Comparison of ENCODE assay signal across 11 cellular contexts in the genomic region with DNA sequence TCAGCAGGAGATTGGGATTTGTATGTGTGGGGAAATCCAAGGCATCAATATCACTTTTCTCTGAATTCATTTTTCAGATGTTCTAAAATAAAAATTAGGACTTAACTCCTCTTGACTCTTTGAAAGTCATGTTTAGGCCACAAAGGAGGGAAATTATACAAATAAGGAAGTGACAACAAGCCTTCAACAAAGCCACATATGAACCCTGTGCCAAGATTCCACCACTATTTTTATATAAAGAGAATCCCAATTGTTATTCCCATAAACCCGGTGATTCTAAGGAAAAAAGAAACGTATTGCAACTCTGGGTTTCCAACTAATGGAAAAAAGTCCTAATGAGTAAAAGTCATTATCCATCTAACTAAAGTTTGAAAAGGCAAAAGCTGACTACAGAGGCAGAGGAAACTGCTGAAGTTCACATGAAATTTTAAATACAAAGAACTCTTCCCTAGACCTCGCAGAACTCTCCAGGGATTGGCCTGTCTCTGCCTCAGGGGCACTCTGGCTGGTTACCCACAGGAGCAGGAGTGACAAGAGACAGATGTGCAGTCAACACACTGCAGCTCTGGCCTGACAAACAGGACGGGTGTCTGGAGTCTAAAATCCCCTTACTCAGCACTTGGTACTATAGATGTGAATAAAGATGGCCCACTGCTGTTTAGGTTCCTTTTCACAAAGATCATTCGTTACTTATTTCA. TPM values are rescaled to one million over a fixed set of nuclear protein-coding genes. Genes with fewer than 3 reads are reported as not detected.
DNase-seq lines count a peak whose midpoint lies in the region; ATAC-seq and TF ChIP-seq lines count a peak whose summit lies in the region.
"Had no signal": no experiment of that assay in that cellular context is flagged by ENCODE, and none has a peak within 500 bp of the region (broad histone marks: within the 10 kb centered on the region; RNA-seq: fewer than 3 reads in every experiment).

No MANE protein-coding gene starts in this region.

- no peaks in the 10 kb centered on the region for H3K9me3 ChIP-seq in liver (ENCODE audit: control insufficient read depth in 4 of 4, low read length in 3 of 4)
- H3K9me3 ChIP-seq in tibial nerve, result no peaks in the 10 kb centered on the region

- 78% methylated on average over 5 of the region's 5 CpGs for whole genome bisulfite sequencing in liver
- 47 to 53% methylated on average over 5 of the region's 5 CpGs for WGBS in tibial nerve, 2 donors

- no peak for ATAC-seq in activated naive CD4-positive, alpha-beta T cell treated with anti-CD3 and anti-CD28 coated beads, Interleukin-2, amount 50 U/mL, for 72 hours
- ATAC-seq in activated T-helper 17 cell treated with anti-CD3 and anti-CD28 coated beads, Interleukin-2, amount 50 U/mL, for 72 hours (replicated peaks), result no peak

- H3K9me3 Mint-ChIP-seq in activated naive CD4-positive, alpha-beta T cell treated with anti-CD3 and anti-CD28 coated beads for 36 hours, result no peaks in the 10 kb centered on the region
- H3K9me3 Mint-ChIP-seq in activated naive CD4-positive, alpha-beta T cell treated with anti-CD3 and anti-CD28 coated beads, Interleukin-2, amount 50 U/mL, for 72 hours, result no peaks in the 10 kb centered on the region
- no peaks in the 10 kb centered on the region for H3K9me3 Mint-ChIP-seq in activated T-helper 17 cell treated with anti-CD3 and anti-CD28 coated beads, Interleukin-2, amount 50 U/mL, for 72 hours

- no peak overlapping the region for H3K4me3 ChIP-seq in liver (ENCODE audit: low read depth in 1 of 3, low read length in 3 of 3)
- H3K4me3 ChIP-seq in tibial nerve, result no peak overlapping the region

- H3K27ac ChIP-seq in liver (ENCODE audit: low read depth in 1 of 2, low read length in 2 of 2), result peak overlapping the region; percentile 64 to 72
- peak overlapping the region in 3 of 4 donors; percentile 21 to 69 (median 46) for H3K27ac ChIP-seq in tibial nerve

- H3K4me3 Mint-ChIP-seq in activated naive CD4-positive, alpha-beta T cell treated with anti-CD3 and anti-CD28 coated beads for 36 hours, result no peak overlapping the region
- H3K4me3 Mint-ChIP-seq in activated T-helper 17 cell treated with anti-CD3 and anti-CD28 coated beads, Interleukin-2, amount 50 U/mL, for 72 hours, result peak overlapping the region; percentile 76
- H3K4me3 Mint-ChIP-seq: B cell had no signal

- intact Hi-C loops in activated naive CD4-positive, alpha-beta T cell treated with anti-CD3 and anti-CD28 coated beads for 36 hours (cut with micrococcal nuclease), result loop anchor here (1.0 kb wide), 3 partner anchors 11 to 71 kb away; partner anchors contain the start of genes NPC1 and RMC1

- no peak for TF ChIP-seq POLR2A in tibial nerve (IDR thresholded peaks at IDR 0.05)

- H3K27me3 ChIP-seq in liver (ENCODE audit: control insufficient read depth in 4 of 4, insufficient read depth in 4 of 4, low read length in 3 of 4) (no peaks in the 10 kb centered on the region), tibial nerve (no peaks in the 10 kb centered on the region)

- H3K27me3 Mint-ChIP-seq in activated naive CD4-positive, alpha-beta T cell treated with anti-CD3 and anti-CD28 coated beads for 36 hours (ENCODE audit: low read depth), result no peaks in the 10 kb centered on the region
- no peaks in the 10 kb centered on the region for H3K27me3 Mint-ChIP-seq in activated T-helper 17 cell treated with anti-CD3 and anti-CD28 coated beads, Interleukin-2, amount 50 U/mL, for 72 hours
- H3K27me3 Mint-ChIP-seq: B cell had no signal

- no peak for DNase-seq in activated naive CD4-positive, alpha-beta T cell treated with anti-CD3 and anti-CD28 coated beads for 36 hours
- no peak for DNase-seq in activated naive CD4-positive, alpha-beta T cell treated with anti-CD3 and anti-CD28 coated beads, Interleukin-2, amount 50 U/mL, for 72 hours (ENCODE audit: low spot score in 2 of 2)
- DNase-seq in tibial nerve (ENCODE audit: low spot score in 2 of 2) (no peak), DMS 273 treated with DMSO at 0.1 percent for 48 hours (lab: John Stamatoyannopoulos, UW) (no peak), medulla oblongata (ENCODE audit: extremely low spot score) (no peak), GM10266 (ENCODE audit: extremely low spot score) (no peak)
- DNase-seq: NCI-H1048, SIG-M5 had no signal

- TF ChIP-seq CTCF in liver (IDR thresholded peaks at IDR 0.05; ENCODE audit: low read depth, low read length, missing input control) (no peak), tibial nerve (IDR thresholded peaks at IDR 0.05) (no peak), GM10266 (IDR thresholded peaks at IDR 0.05; ENCODE audit: control insufficient read depth, insufficient read depth, low read depth, missing control alignments) (no peak)

- H3K36me3 ChIP-seq in liver (ENCODE audit: control insufficient read depth in 4 of 4, insufficient read depth in 3 of 4, low read depth in 1 of 4, low read length in 3 of 4), result peaks cover 2 to 8% (median 2%) of the 10 kb centered on the region in 4 donors
- H3K36me3 ChIP-seq in tibial nerve, result peaks cover 2 to 51% (median 10%) of the 10 kb centered on the region in 3 donors

- peaks cover 24% of the 10 kb centered on the region for H3K36me3 Mint-ChIP-seq in activated naive CD4-positive, alpha-beta T cell treated with anti-CD3 and anti-CD28 coated beads for 36 hours (ENCODE audit: low read depth)
- peaks cover 0 to 11% of the 10 kb centered on the region in 2 donors for H3K36me3 Mint-ChIP-seq in activated naive CD4-positive, alpha-beta T cell treated with anti-CD3 and anti-CD28 coated beads, Interleukin-2, amount 50 U/mL, for 72 hours
- H3K36me3 Mint-ChIP-seq in activated T-helper 17 cell treated with anti-CD3 and anti-CD28 coated beads, Interleukin-2, amount 50 U/mL, for 72 hours (ENCODE audit: low read depth), result peaks cover 61% of the 10 kb centered on the region

- TF ChIP-seq EP300 in tibial nerve (IDR thresholded peaks at IDR 0.05), result no peak

- peaks cover 37% of the 10 kb centered on the region for H3K4me1 Mint-ChIP-seq in activated naive CD4-positive, alpha-beta T cell treated with anti-CD3 and anti-CD28 coated beads for 36 hours (ENCODE audit: low read depth)
- peaks cover 35% of the 10 kb centered on the region for H3K4me1 Mint-ChIP-seq in activated T-helper 17 cell treated with anti-CD3 and anti-CD28 coated beads, Interleukin-2, amount 50 U/mL, for 72 hours

- peaks cover 2 to 28% (median 16%) of the 10 kb centered on the region in 4 donors for H3K4me1 ChIP-seq in liver (ENCODE audit: control insufficient read depth in 4 of 4, insufficient read depth in 4 of 4, low read length in 3 of 4)
- peaks cover 0 to 33% (median 16%) of the 10 kb centered on the region in 4 donors for H3K4me1 ChIP-seq in tibial nerve

- H3K27ac Mint-ChIP-seq in activated naive CD4-positive, alpha-beta T cell treated with anti-CD3 and anti-CD28 coated beads for 36 hours, result peak overlapping the region; percentile 83
- H3K27ac Mint-ChIP-seq in activated naive CD4-positive, alpha-beta T cell treated with anti-CD3 and anti-CD28 coated beads, Interleukin-2, amount 50 U/mL, for 72 hours, result peak overlapping the region in 1 of 2 donors; percentile 84
- peak overlapping the region; percentile 95 for H3K27ac Mint-ChIP-seq in activated T-helper 17 cell treated with anti-CD3 and anti-CD28 coated beads, Interleukin-2, amount 50 U/mL, for 72 hours
- H3K27ac Mint-ChIP-seq: B cell had no signal

- H3K9ac ChIP-seq in liver (ENCODE audit: low read depth in 1 of 2, low read length in 2 of 2), result peak overlapping the region in 1 of 2 donors; percentile 73

- CTCF ChIA-PET in activated naive CD4-positive, alpha-beta T cell treated with anti-CD3 and anti-CD28 coated beads for 36 hours (lab: Charles Lee), result interaction anchor here (0.6 to 1.4 kb wide), 2 partner anchors 11 to 164 kb away, joined by 3 read pairs; no protein-coding TSS in a partner anchor

- no peak for TF ChIP-seq RAD21 in liver (IDR thresholded peaks at IDR 0.05)

TF ChIP-seq in liver, 16 proteins besides CTCF, POLR2A, EP300 and RAD21:
- TF ChIP-seq GABPA (IDR thresholded peaks at IDR 0.05 in 1 of 2, conservative IDR thresholded peaks at IDR 0.05 in 1 of 2) (no peak), SP1 (IDR thresholded peaks at IDR 0.05) (no peak), YY1 (IDR thresholded peaks at IDR 0.05) (no peak), JUND (IDR thresholded peaks at IDR 0.05) (no peak), NR2F2 (IDR thresholded peaks at IDR 0.05) (no peak), FOXA2 (IDR thresholded peaks at IDR 0.05) (no peak), HNF4G (IDR thresholded peaks at IDR 0.05) (no peak), MAX (IDR thresholded peaks at IDR 0.05) (no peak)
- TF ChIP-seq, protein P1, sequence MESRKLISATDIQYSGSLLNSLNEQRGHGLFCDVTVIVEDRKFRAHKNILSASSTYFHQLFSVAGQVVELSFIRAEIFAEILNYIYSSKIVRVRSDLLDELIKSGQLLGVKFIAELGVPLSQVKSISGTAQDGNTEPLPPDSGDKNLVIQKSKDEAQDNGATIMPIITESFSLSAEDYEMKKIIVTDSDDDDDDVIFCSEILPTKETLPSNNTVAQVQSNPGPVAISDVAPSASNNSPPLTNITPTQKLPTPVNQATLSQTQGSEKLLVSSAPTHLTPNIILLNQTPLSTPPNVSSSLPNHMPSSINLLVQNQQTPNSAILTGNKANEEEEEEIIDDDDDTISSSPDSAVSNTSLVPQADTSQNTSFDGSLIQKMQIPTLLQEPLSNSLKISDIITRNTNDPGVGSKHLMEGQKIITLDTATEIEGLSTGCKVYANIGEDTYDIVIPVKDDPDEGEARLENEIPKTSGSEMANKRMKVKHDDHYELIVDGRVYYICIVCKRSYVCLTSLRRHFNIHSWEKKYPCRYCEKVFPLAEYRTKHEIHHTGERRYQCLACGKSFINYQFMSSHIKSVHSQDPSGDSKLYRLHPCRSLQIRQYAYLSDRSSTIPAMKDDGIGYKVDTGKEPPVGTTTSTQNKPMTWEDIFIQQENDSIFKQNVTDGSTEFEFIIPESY (IDR thresholded peaks at IDR 0.05), result no peak

RNA-seq across cellular contexts. Expression of gene NPC1, which starts 11.5 kb away (rescaled TPM):
- total RNA-seq in activated naive CD4-positive, alpha-beta T cell treated with anti-CD3 and anti-CD28 coated beads for 36 hours, result 10 to 100 TPM; 25.9 to 27.9 TPM
- 10 to 100 TPM; 28.1 to 39.7 TPM for total RNA-seq in activated naive CD4-positive, alpha-beta T cell treated with anti-CD3 and anti-CD28 coated beads, Interleukin-2, amount 50 U/mL, for 72 hours
- total RNA-seq in activated T-helper 17 cell treated with anti-CD3 and anti-CD28 coated beads, Interleukin-2, amount 50 U/mL, for 72 hours, result 10 to 100 TPM; 39.6 to 49.3 TPM
- 10 to 100 TPM; 41.4 to 46.7 TPM for total RNA-seq in liver
- 10 to 100 TPM in 1 of 2 donors, 1 to 10 TPM in 1; 9.5 to 13.2 TPM for polyA plus RNA-seq in liver
- 10 to 100 TPM; 62.8 to 96.4 (median 77.3) TPM for total RNA-seq in tibial nerve
